In the genomic region with DNA sequence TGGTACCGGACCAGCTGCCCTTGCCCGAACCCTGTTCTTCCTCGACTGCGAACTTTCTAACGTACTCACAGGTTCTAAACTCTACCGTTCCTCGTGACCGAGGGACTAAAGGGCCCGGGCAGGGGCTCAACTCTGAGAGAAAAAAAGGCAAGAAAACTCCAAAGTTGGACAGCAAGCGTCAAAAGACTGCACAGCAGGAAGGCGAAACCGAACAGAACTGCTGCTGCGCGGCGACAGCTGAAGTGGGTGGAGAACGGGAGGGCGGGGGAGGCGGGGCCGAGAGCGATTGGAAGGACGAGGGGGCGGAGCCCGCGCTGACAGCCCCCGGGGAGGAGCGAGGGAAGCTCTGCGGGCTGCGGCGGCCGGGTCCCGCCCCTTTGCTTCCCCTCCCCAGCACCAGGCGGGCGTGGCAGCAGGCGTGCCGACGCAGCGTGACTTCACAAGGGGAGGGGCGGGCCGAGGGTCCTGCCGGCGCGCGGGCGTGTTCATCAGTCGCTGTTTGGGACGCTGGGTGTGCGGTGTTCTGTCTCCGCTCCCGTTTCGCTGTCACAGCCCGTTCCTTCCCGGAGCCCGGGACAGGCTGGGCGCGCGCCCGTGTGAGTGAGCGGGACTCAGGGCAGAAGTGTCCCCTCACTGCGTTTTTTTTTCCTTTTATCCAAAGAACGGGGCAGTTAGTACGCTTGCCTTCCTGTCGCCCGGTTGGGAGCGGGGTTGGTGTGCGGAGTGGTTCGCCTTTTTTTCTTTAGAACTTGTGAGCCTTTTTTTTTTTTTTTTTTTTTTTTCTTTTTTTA, we compare ENCODE assay signal across 1 cellular context.
TF ChIP-seq lines count a peak whose summit lies in the region.

A gene with protein sequence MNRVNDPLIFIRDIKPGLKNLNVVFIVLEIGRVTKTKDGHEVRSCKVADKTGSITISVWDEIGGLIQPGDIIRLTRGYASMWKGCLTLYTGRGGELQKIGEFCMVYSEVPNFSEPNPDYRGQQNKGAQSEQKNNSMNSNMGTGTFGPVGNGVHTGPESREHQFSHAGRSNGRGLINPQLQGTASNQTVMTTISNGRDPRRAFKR (plus strand): TSS at position 491 of the 791 bp plus-strand sequence. CDS start 479 bp downstream, outside the sequence.

TF ChIP-seq in GM12878, 131 proteins besides CTCF, POLR2A, EP300 and RAD21 (continued from another document):
- TF ChIP-seq KDM1A (IDR thresholded peaks at IDR 0.05; ENCODE audit: borderline replicate concordance) (no peak), RCOR1 (conservative IDR thresholded peaks at IDR 0.05; ENCODE audit: low read depth, low read length) (0 out of 2 replicates have a peak, but pooled peaks have one; percentile 46), ESRRA (IDR thresholded peaks at IDR 0.05; ENCODE audit: low read length) (no peak), TCF7 (IDR thresholded peaks at IDR 0.05; ENCODE audit: borderline replicate concordance) (no peak), PAX5 (IDR thresholded peaks at IDR 0.05; ENCODE audit: borderline replicate concordance, low read depth, low read length) (peak; percentile 87), NRF1 (conservative IDR thresholded peaks at IDR 0.05; ENCODE audit: low read depth, low read length) (0 out of 2 replicates have a peak, but pooled peaks have one; percentile 14), PML (IDR thresholded peaks at IDR 0.05; ENCODE audit: low read length) (peak; percentile 99), MEF2B (IDR thresholded peaks at IDR 0.05; ENCODE audit: partially characterized antibody, poor library complexity, severe bottlenecking) (peak; percentile 33), NFYA (IDR thresholded peaks at IDR 0.05; ENCODE audit: borderline replicate concordance, low read depth, low read length) (no peak), CBX3 (IDR thresholded peaks at IDR 0.05; ENCODE audit: borderline replicate concordance, low read depth) (no peak), MTA3 (IDR thresholded peaks at IDR 0.05; ENCODE audit: borderline replicate concordance, low read length) (no peak), TCF12 (IDR thresholded peaks at IDR 0.05; ENCODE audit: low read depth, low read length) (peak; percentile 79; the same call in 1 of the 2 replicates), BCL11A (IDR thresholded peaks at IDR 0.05; ENCODE audit: low read depth, low read length) (no peak), LARP7 (IDR thresholded peaks at IDR 0.05) (peak; percentile 30; the same call in 1 of the 2 replicates), STAT3 (IDR thresholded peaks at IDR 0.05; ENCODE audit: low read depth, low read length) (no peak), STAT1 (conservative IDR thresholded peaks at IDR 0.05) (no peak; the same call in 1 of the 2 replicates), SREBF2 (IDR thresholded peaks at IDR 0.05; ENCODE audit: low read length) (no peak)
- TF ChIP-seq, protein P1, sequence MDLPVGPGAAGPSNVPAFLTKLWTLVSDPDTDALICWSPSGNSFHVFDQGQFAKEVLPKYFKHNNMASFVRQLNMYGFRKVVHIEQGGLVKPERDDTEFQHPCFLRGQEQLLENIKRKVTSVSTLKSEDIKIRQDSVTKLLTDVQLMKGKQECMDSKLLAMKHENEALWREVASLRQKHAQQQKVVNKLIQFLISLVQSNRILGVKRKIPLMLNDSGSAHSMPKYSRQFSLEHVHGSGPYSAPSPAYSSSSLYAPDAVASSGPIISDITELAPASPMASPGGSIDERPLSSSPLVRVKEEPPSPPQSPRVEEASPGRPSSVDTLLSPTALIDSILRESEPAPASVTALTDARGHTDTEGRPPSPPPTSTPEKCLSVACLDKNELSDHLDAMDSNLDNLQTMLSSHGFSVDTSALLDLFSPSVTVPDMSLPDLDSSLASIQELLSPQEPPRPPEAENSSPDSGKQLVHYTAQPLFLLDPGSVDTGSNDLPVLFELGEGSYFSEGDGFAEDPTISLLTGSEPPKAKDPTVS (IDR thresholded peaks at IDR 0.05; ENCODE audit: low read depth, low read length), result no peak
- TF ChIP-seq, protein P2, sequence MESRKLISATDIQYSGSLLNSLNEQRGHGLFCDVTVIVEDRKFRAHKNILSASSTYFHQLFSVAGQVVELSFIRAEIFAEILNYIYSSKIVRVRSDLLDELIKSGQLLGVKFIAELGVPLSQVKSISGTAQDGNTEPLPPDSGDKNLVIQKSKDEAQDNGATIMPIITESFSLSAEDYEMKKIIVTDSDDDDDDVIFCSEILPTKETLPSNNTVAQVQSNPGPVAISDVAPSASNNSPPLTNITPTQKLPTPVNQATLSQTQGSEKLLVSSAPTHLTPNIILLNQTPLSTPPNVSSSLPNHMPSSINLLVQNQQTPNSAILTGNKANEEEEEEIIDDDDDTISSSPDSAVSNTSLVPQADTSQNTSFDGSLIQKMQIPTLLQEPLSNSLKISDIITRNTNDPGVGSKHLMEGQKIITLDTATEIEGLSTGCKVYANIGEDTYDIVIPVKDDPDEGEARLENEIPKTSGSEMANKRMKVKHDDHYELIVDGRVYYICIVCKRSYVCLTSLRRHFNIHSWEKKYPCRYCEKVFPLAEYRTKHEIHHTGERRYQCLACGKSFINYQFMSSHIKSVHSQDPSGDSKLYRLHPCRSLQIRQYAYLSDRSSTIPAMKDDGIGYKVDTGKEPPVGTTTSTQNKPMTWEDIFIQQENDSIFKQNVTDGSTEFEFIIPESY (IDR thresholded peaks at IDR 0.05), result no peak
- TF ChIP-seq, protein P3, sequence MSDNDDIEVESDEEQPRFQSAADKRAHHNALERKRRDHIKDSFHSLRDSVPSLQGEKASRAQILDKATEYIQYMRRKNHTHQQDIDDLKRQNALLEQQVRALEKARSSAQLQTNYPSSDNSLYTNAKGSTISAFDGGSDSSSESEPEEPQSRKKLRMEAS (IDR thresholded peaks at IDR 0.05; ENCODE audit: low read depth, low read length), result peak; percentile 59; the same call in 1 of the 2 replicates
- TF ChIP-seq, protein P4, sequence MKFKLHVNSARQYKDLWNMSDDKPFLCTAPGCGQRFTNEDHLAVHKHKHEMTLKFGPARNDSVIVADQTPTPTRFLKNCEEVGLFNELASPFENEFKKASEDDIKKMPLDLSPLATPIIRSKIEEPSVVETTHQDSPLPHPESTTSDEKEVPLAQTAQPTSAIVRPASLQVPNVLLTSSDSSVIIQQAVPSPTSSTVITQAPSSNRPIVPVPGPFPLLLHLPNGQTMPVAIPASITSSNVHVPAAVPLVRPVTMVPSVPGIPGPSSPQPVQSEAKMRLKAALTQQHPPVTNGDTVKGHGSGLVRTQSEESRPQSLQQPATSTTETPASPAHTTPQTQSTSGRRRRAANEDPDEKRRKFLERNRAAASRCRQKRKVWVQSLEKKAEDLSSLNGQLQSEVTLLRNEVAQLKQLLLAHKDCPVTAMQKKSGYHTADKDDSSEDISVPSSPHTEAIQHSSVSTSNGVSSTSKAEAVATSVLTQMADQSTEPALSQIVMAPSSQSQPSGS (IDR thresholded peaks at IDR 0.05; ENCODE audit: low read length), result 0 out of 2 replicates have a peak, but pooled peaks have one; percentile 60
- TF ChIP-seq, protein P5, sequence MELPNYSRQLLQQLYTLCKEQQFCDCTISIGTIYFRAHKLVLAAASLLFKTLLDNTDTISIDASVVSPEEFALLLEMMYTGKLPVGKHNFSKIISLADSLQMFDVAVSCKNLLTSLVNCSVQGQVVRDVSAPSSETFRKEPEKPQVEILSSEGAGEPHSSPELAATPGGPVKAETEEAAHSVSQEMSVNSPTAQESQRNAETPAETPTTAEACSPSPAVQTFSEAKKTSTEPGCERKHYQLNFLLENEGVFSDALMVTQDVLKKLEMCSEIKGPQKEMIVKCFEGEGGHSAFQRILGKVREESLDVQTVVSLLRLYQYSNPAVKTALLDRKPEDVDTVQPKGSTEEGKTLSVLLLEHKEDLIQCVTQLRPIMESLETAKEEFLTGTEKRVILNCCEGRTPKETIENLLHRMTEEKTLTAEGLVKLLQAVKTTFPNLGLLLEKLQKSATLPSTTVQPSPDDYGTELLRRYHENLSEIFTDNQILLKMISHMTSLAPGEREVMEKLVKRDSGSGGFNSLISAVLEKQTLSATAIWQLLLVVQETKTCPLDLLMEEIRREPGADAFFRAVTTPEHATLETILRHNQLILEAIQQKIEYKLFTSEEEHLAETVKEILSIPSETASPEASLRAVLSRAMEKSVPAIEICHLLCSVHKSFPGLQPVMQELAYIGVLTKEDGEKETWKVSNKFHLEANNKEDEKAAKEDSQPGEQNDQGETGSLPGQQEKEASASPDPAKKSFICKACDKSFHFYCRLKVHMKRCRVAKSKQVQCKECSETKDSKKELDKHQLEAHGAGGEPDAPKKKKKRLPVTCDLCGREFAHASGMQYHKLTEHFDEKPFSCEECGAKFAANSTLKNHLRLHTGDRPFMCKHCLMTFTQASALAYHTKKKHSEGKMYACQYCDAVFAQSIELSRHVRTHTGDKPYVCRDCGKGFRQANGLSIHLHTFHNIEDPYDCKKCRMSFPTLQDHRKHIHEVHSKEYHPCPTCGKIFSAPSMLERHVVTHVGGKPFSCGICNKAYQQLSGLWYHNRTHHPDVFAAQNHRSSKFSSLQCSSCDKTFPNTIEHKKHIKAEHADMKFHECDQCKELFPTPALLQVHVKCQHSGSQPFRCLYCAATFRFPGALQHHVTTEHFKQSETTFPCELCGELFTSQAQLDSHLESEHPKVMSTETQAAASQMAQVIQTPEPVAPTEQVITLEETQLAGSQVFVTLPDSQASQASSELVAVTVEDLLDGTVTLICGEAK (IDR thresholded peaks at IDR 0.05; ENCODE audit: borderline replicate concordance), result no peak
- TF ChIP-seq, protein P6, sequence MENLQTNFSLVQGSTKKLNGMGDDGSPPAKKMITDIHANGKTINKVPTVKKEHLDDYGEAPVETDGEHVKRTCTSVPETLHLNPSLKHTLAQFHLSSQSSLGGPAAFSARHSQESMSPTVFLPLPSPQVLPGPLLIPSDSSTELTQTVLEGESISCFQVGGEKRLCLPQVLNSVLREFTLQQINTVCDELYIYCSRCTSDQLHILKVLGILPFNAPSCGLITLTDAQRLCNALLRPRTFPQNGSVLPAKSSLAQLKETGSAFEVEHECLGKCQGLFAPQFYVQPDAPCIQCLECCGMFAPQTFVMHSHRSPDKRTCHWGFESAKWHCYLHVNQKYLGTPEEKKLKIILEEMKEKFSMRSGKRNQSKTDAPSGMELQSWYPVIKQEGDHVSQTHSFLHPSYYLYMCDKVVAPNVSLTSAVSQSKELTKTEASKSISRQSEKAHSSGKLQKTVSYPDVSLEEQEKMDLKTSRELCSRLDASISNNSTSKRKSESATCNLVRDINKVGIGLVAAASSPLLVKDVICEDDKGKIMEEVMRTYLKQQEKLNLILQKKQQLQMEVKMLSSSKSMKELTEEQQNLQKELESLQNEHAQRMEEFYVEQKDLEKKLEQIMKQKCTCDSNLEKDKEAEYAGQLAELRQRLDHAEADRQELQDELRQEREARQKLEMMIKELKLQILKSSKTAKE (IDR thresholded peaks at IDR 0.05; ENCODE audit: low read depth, poor library complexity, severe bottlenecking), result peak; percentile 23
- TF ChIP-seq, protein P7, sequence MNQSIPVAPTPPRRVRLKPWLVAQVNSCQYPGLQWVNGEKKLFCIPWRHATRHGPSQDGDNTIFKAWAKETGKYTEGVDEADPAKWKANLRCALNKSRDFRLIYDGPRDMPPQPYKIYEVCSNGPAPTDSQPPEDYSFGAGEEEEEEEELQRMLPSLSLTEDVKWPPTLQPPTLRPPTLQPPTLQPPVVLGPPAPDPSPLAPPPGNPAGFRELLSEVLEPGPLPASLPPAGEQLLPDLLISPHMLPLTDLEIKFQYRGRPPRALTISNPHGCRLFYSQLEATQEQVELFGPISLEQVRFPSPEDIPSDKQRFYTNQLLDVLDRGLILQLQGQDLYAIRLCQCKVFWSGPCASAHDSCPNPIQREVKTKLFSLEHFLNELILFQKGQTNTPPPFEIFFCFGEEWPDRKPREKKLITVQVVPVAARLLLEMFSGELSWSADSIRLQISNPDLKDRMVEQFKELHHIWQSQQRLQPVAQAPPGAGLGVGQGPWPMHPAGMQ (IDR thresholded peaks at IDR 0.05; ENCODE audit: borderline replicate concordance), result no peak
- TF ChIP-seq, protein P8, sequence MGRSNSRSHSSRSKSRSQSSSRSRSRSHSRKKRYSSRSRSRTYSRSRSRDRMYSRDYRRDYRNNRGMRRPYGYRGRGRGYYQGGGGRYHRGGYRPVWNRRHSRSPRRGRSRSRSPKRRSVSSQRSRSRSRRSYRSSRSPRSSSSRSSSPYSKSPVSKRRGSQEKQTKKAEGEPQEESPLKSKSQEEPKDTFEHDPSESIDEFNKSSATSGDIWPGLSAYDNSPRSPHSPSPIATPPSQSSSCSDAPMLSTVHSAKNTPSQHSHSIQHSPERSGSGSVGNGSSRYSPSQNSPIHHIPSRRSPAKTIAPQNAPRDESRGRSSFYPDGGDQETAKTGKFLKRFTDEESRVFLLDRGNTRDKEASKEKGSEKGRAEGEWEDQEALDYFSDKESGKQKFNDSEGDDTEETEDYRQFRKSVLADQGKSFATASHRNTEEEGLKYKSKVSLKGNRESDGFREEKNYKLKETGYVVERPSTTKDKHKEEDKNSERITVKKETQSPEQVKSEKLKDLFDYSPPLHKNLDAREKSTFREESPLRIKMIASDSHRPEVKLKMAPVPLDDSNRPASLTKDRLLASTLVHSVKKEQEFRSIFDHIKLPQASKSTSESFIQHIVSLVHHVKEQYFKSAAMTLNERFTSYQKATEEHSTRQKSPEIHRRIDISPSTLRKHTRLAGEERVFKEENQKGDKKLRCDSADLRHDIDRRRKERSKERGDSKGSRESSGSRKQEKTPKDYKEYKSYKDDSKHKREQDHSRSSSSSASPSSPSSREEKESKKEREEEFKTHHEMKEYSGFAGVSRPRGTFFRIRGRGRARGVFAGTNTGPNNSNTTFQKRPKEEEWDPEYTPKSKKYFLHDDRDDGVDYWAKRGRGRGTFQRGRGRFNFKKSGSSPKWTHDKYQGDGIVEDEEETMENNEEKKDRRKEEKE (IDR thresholded peaks at IDR 0.05), result no peak
